Comparison of ENCODE assay signal across 31 cellular contexts in the genomic region with DNA sequence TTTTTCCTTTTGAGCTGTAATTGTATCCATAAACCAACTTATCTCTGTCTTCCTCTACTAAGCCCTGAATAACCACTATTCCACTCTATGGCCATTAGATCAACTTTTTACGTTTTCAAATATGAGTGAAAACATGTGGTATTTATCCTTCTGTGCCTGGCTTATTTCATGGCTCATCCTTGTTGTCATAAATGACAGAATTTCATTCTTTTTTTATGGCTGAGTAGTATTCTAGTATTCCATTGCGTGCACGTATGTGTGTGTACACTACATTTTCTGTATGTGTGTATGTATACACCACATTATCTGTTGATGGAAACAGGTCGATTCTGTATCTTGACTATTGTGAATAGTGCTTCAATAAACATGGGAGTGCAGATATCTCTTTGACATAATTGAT.
"Had no signal": no experiment of that assay in that cellular context is flagged by ENCODE, and none has a peak within 500 bp of the region (broad histone marks: within the 10 kb centered on the region; RNA-seq: fewer than 3 reads in every experiment).

No MANE protein-coding gene starts in this region.

- H3K9me3 ChIP-seq: heart left ventricle, lower lobe of right lung, mucosa of descending colon, right lobe of liver, thoracic aorta, uterus had no signal

- H3K27me3 ChIP-seq: foreskin keratinocyte, heart left ventricle, right lobe of liver, uterus had no signal

- H3K27me3 Mint-ChIP-seq: activated CD4-positive, alpha-beta memory T cell treated with anti-CD3 and anti-CD28 coated beads for 36 hours; activated CD4-positive, alpha-beta T cell treated with anti-CD3 and anti-CD28 coated beads, Interleukin-2, amount 10 ng/mL, durations not matched to agents 24 days and 14 days; activated naive CD4-positive, alpha-beta T cell treated with anti-CD3 and anti-CD28 coated beads, Interleukin-2, amount 50 U/mL, for 24 hours; activated naive CD8-positive, alpha-beta T cell treated with anti-CD3 and anti-CD28 coated beads, Interleukin-2, amount 50 U/mL, for 24 hours; effector memory CD8-positive, alpha-beta T cell; natural killer cell treated with Interleukin-12 subunit alpha and Interleukin-12 subunit beta and Interleukin-15 and Interleukin-18, amount 100 ng/mL, for 72 hours; progenitor cell of endocrine pancreas; T-helper 17 cell had no signal

- DNase-seq: activated CD4-positive, alpha-beta memory T cell treated with anti-CD3 and anti-CD28 coated beads for 36 hours; activated CD4-positive, alpha-beta T cell treated with anti-CD3 and anti-CD28 coated beads, Interleukin-2, amount 10 ng/mL, durations not matched to agents 24 days and 14 days; activated gamma-delta T cell; activated naive CD8-positive, alpha-beta T cell treated with anti-CD3 and anti-CD28 coated beads, Interleukin-2, amount 50 U/mL, for 24 hours; activated T-cell treated with anti-CD3 and anti-CD28 coated beads, Interleukin-2, amount 50 U/mL, for 72 hours; amygdala; caudate nucleus; cortex of kidney; effector memory CD8-positive, alpha-beta T cell; erythroblast; foreskin keratinocyte; heart left ventricle; kidney glomerular epithelial cell; lower lobe of right lung; mesendoderm; mucosa of descending colon; right lobe of liver; stimulated activated CD4-positive, alpha-beta T cell treated with anti-CD3 and anti-CD28 coated beads, Interleukin-12 subunit alpha, Interleukin-12 subunit beta, amount 100 ng/mL, for 4 hours; stimulated activated CD4-positive, alpha-beta T cell treated with anti-CD3 and anti-CD28 coated beads, Interleukin-4, amount 100 ng/mL, for 1 hour; stimulated activated naive CD8-positive, alpha-beta T cell treated with anti-CD3 and anti-CD28 coated beads, Interleukin-15, Interleukin-2, amounts not matched to agents 100 U/mL and 50 U/mL, for 24 hours; T-helper 17 cell; T1000; trophoblast cell; uterus; WERI-Rb-1 had no signal

- H3K27ac Mint-ChIP-seq: activated CD4-positive, alpha-beta memory T cell treated with anti-CD3 and anti-CD28 coated beads for 36 hours; activated naive CD4-positive, alpha-beta T cell treated with anti-CD3 and anti-CD28 coated beads, Interleukin-2, amount 50 U/mL, for 24 hours; activated naive CD8-positive, alpha-beta T cell treated with anti-CD3 and anti-CD28 coated beads, Interleukin-2, amount 50 U/mL, for 24 hours; activated T-cell treated with anti-CD3 and anti-CD28 coated beads, Interleukin-2, amount 50 U/mL, for 72 hours; natural killer cell treated with Interleukin-12 subunit alpha and Interleukin-12 subunit beta and Interleukin-15 and Interleukin-18, amount 100 ng/mL, for 72 hours; progenitor cell of endocrine pancreas; T-helper 17 cell had no signal

- H3K36me3 Mint-ChIP-seq: activated naive CD4-positive, alpha-beta T cell treated with anti-CD3 and anti-CD28 coated beads, Interleukin-2, amount 50 U/mL, for 24 hours had no signal

- H3K4me3 ChIP-seq: heart left ventricle, lower lobe of right lung, mucosa of descending colon, right lobe of liver, thoracic aorta, uterus had no signal

- H3K9me3 Mint-ChIP-seq: activated CD4-positive, alpha-beta memory T cell treated with anti-CD3 and anti-CD28 coated beads for 36 hours; activated CD4-positive, alpha-beta T cell treated with anti-CD3 and anti-CD28 coated beads, Interleukin-2, amount 10 ng/mL, durations not matched to agents 24 days and 14 days; activated naive CD4-positive, alpha-beta T cell treated with anti-CD3 and anti-CD28 coated beads, Interleukin-2, amount 50 U/mL, for 24 hours; activated naive CD8-positive, alpha-beta T cell treated with anti-CD3 and anti-CD28 coated beads, Interleukin-2, amount 50 U/mL, for 24 hours; activated T-cell treated with anti-CD3 and anti-CD28 coated beads, Interleukin-2, amount 50 U/mL, for 72 hours; effector memory CD8-positive, alpha-beta T cell; natural killer cell treated with Interleukin-12 subunit alpha and Interleukin-12 subunit beta and Interleukin-15 and Interleukin-18, amount 100 ng/mL, for 72 hours had no signal

- H3K36me3 ChIP-seq: heart left ventricle, lower lobe of right lung, right lobe of liver, thoracic aorta, uterus had no signal

- H3K27ac ChIP-seq: foreskin keratinocyte, heart left ventricle, lower lobe of right lung, right lobe of liver, thoracic aorta, uterus, WERI-Rb-1 had no signal

- ATAC-seq: activated CD4-positive, CD25-positive, alpha-beta regulatory T cell treated with anti-CD3 and anti-CD28 coated beads, Interleukin-2, amount 50 U/mL, for 24 hours; activated naive CD8-positive, alpha-beta T cell treated with anti-CD3 and anti-CD28 coated beads, Interleukin-2, amount 50 U/mL, for 24 hours; activated T-cell treated with anti-CD3 and anti-CD28 coated beads, Interleukin-2, amount 50 U/mL, for 72 hours; effector memory CD8-positive, alpha-beta T cell; foreskin keratinocyte; heart left ventricle; left lobe of liver; lower lobe of right lung; mucosa of descending colon; natural killer cell treated with Interleukin-12 subunit alpha and Interleukin-12 subunit beta and Interleukin-15 and Interleukin-18, amount 100 ng/mL, for 72 hours; right lobe of liver; stimulated activated naive CD8-positive, alpha-beta T cell treated with anti-CD3 and anti-CD28 coated beads, Interleukin-15, Interleukin-2, amounts not matched to agents 100 U/mL and 50 U/mL, for 24 hours; T-helper 17 cell had no signal

- H3K4me3 Mint-ChIP-seq: activated CD4-positive, alpha-beta memory T cell treated with anti-CD3 and anti-CD28 coated beads for 36 hours; activated naive CD4-positive, alpha-beta T cell treated with anti-CD3 and anti-CD28 coated beads, Interleukin-2, amount 50 U/mL, for 24 hours; activated naive CD8-positive, alpha-beta T cell treated with anti-CD3 and anti-CD28 coated beads, Interleukin-2, amount 50 U/mL, for 24 hours; activated T-cell treated with anti-CD3 and anti-CD28 coated beads, Interleukin-2, amount 50 U/mL, for 72 hours; T-helper 17 cell had no signal

- H3K4me1 ChIP-seq: heart left ventricle, lower lobe of right lung, right lobe of liver, uterus had no signal
